Comparison of ENCODE assay signal across 9 cellular contexts in the genomic region with DNA sequence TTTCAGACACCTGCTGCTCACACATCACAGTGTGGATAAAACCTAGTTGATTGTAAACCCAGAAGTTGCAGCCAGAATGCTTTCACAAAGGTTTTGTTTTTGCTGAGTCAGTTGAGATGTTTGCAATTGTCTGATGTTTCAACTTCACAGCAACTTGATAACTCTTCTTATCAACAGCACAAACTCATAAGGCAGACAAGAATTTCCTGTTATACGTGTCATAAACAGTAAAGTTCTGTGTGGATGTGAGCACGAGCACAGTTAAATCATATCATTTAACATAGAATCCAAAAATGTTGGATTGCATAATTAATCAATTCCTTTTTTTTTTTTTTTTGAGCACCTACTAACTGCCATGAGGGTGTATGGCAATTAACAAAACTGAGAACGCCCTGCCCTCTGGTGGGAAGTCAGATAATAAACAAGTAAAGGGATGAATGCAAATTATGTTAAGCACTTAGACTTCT.
DNase-seq lines count a peak whose midpoint lies in the region; ATAC-seq, FAIRE-seq and TF ChIP-seq lines count a peak whose summit lies in the region.
"Had no signal": no experiment of that assay in that cellular context is flagged by ENCODE, and none has a peak within 500 bp of the region (broad histone marks: within the 10 kb centered on the region; RNA-seq: fewer than 3 reads in every experiment).

No MANE protein-coding gene starts in this region.

- H3K4me3 Mint-ChIP-seq in nephron, result no peak overlapping the region

- no peaks in the 10 kb centered on the region for H3F3A ChIP-seq in MM.1S (ENCODE audit: insufficient read depth, low read length)

- H3K27me3 ChIP-seq in MM.1S (replicated peaks; ENCODE audit: insufficient read depth, low read length) (no peaks in the 10 kb centered on the region), K562 (ENCODE audit: control insufficient read depth in 2 of 2, insufficient read depth in 2 of 2, low read length in 2 of 2) (no peaks in the 10 kb centered on the region)
- H3K27me3 ChIP-seq: transverse colon had no signal

- CTCF ChIA-PET in K562 (lab: Yijun Ruan, JAX; ENCODE audit: low intra/inter-chr PET ratio), result interaction anchor here (0.7 to 1.0 kb wide), 2 partner anchors 181 to 1196 kb away, joined by 5 to 9 read pairs; no protein-coding TSS in a partner anchor

- H3K9ac ChIP-seq in MM.1S (ENCODE audit: low read length), result no peak overlapping the region
- H3K9ac ChIP-seq in K562 (ENCODE audit: insufficient read depth in 1 of 2, low read depth in 2 of 2, low read length in 2 of 2), result no peak overlapping the region

- no TSS peak for BruUV-seq in K562 (replicated peaks; lab: Mats Ljungman, UMichigan)

- H3K4me3 ChIP-seq in MM.1S (ENCODE audit: low read length) (no peak overlapping the region), K562 (no peak overlapping the region)
- H3K4me3 ChIP-seq: transverse colon had no signal

- H3K27me3 Mint-ChIP-seq in nephron (ENCODE audit: low read depth), result no peaks in the 10 kb centered on the region

- no peaks in the 10 kb centered on the region for H3K36me3 Mint-ChIP-seq in nephron (ENCODE audit: low read depth)

- H3K36me3 ChIP-seq in MM.1S (replicated peaks; ENCODE audit: insufficient read depth, low read length) (no peaks in the 10 kb centered on the region), K562 (ENCODE audit: control insufficient read depth, insufficient read depth, low read length) (no peaks in the 10 kb centered on the region)
- H3K36me3 ChIP-seq: transverse colon had no signal

- no peak overlapping the region for H3K27ac Mint-ChIP-seq in nephron

- peak; percentile 37 for TF ChIP-seq CTCF in MM.1S (IDR thresholded peaks at IDR 0.05; ENCODE audit: low read length)
- peak in 1 of 3 experiments; percentile 30; a peak in 3 of 6 replicates for TF ChIP-seq CTCF in K562 (IDR thresholded peaks at IDR 0.05 in 2 of 3, conservative IDR thresholded peaks at IDR 0.05 in 1 of 3; ENCODE audit: insufficient read depth in 2 of 3, low read depth in 1 of 3, low read length in 3 of 3)
- peak; percentile 29 to 49 (median 35) for TF ChIP-seq CTCF in nephron (IDR thresholded peaks at IDR 0.05; ENCODE audit: unreplicated experiment in 3 of 3)

- no peaks in the 10 kb centered on the region for H3K9me3 Mint-ChIP-seq in nephron

- no peaks in the 10 kb centered on the region for H3K4me1 ChIP-seq in MM.1S (ENCODE audit: low read length)
- no peaks in the 10 kb centered on the region for H3K4me1 ChIP-seq in K562 (replicated peaks in 1 of 2; ENCODE audit: control insufficient read depth in 2 of 2, insufficient read depth in 2 of 2, low read length in 2 of 2)

- 4% methylated on average over 3 of the region's 3 CpGs for WGBS in K562 (ENCODE audit: insufficient coverage, low coverage, missing lambda C conversion rate)

- H3K9me2 ChIP-seq in MM.1S (replicated peaks; ENCODE audit: insufficient read depth, low read length), result no peaks in the 10 kb centered on the region

- in situ Hi-C loops in K562 (cut with MboI), result no loop called here

- POLR2A ChIA-PET in K562 (lab: Yijun Ruan, JAX), result no interaction called here

- TF ChIP-seq POLR2A in K562 (conservative IDR thresholded peaks at IDR 0.05), result no peak

- H3K4me2 ChIP-seq in MM.1S (ENCODE audit: low read depth, low read length) (no peak overlapping the region), K562 (ENCODE audit: insufficient read depth, low read length) (no peak overlapping the region)

- no peak overlapping the region for H2AFZ ChIP-seq in MM.1S (ENCODE audit: low read length)
- H2AFZ ChIP-seq in K562 (ENCODE audit: low read depth, low read length), result no peak overlapping the region

- no peaks in the 10 kb centered on the region for H3K9me1 ChIP-seq in K562 (ENCODE audit: control insufficient read depth, insufficient read depth, low read length)

- TF ChIP-seq EP300 in K562 (IDR thresholded peaks at IDR 0.05; ENCODE audit: low read length), result no peak

- H3K27ac ChIP-seq in MM.1S (ENCODE audit: low read length), result no peak overlapping the region
- H3K27ac ChIP-seq in K562 (ENCODE audit: extremely low read depth, low read depth, low read length), result no peak overlapping the region
- H3K27ac ChIP-seq: transverse colon had no signal

- H3K4me1 Mint-ChIP-seq in nephron, result peaks cover 11% of the 10 kb centered on the region

- FAIRE-seq in K562 (lab: Jason Lieb, UNC), result no peak
- no peak for FAIRE-seq in frontal cortex (lab: Jason Lieb, UNC)

- no peak for ATAC-seq in K562
- no peak for ATAC-seq in HG03135 (IDR thresholded peaks at IDR 0.05; ENCODE audit: unreplicated experiment)

- TF ChIP-seq RAD21 in K562 (CRISPR knock-in tag; conservative IDR thresholded peaks at IDR 0.05 in 1 of 2, IDR thresholded peaks at IDR 0.05 in 1 of 2), result peak; percentile 32 to 39; a peak in 2 of 4 replicates

- H3K79me2 ChIP-seq in MM.1S (ENCODE audit: low read length) (no peaks in the 10 kb centered on the region), K562 (ENCODE audit: control insufficient read depth, insufficient read depth, low read length) (no peaks in the 10 kb centered on the region)

- no peaks in the 10 kb centered on the region for H4K20me1 ChIP-seq in MM.1S (ENCODE audit: insufficient read depth, low read length)
- H4K20me1 ChIP-seq in K562 (replicated peaks; ENCODE audit: control insufficient read depth, insufficient read depth, low read length), result no peaks in the 10 kb centered on the region

- peak; percentile 22 for DNase-seq in NCI-H1092 treated with DMSO at 0.1 percent for 48 hours (lab: John Stamatoyannopoulos, UW)
- no peak for DNase-seq in NCI-H1092 (lab: John Stamatoyannopoulos, UW)
- peak; percentile 66 for DNase-seq in MM.1S
- DNase-seq in K562 (ENCODE audit: extremely low read depth in 1 of 4, low spot score in 3 of 4), result peak in 1 of 4 experiments; percentile 18
- DNase-seq in GDM1 (lab: John Stamatoyannopoulos, UW), result no peak
- DNase-seq in frontal cortex (ENCODE audit: low spot score in 2 of 2), result no peak
- DNase-seq: transverse colon had no signal

- intact Hi-C loops in K562 (cut with micrococcal nuclease), result loop anchor here (5.0 kb wide), 1 partner anchor 1185 kb away; no protein-coding TSS in a partner anchor

- H3K9me3 ChIP-seq in MM.1S (replicated peaks; ENCODE audit: insufficient read depth, low read length) (no peaks in the 10 kb centered on the region), K562 (replicated peaks; ENCODE audit: control insufficient read depth, insufficient read depth, low read depth, low read length) (no peaks in the 10 kb centered on the region)
- H3K9me3 ChIP-seq: transverse colon had no signal

TF ChIP-seq in K562, 482 proteins besides CTCF, POLR2A, EP300 and RAD21:
- peak; percentile 47; the same call in 1 of the 2 replicates for TF ChIP-seq BACH1 (tag; IDR thresholded peaks at IDR 0.05)
- no peak for TF ChIP-seq MTA2 (IDR thresholded peaks at IDR 0.05; ENCODE audit: low read depth)
- TF ChIP-seq MAFG (tag; conservative IDR thresholded peaks at IDR 0.05), result peak; percentile 34
- peak; percentile 53 for TF ChIP-seq C11orf30 (IDR thresholded peaks at IDR 0.05; ENCODE audit: low read depth)
- no peak for TF ChIP-seq CXXC5 (CRISPR knock-in tag; IDR thresholded peaks at IDR 0.05)
- TF ChIP-seq MAFF (IDR thresholded peaks at IDR 0.05; ENCODE audit: low read length), result peak; percentile 38; the same call in 1 of the 2 replicates
- peak; percentile 59; the same call in 1 of the 2 replicates for TF ChIP-seq ZNF316 (IDR thresholded peaks at IDR 0.05)
- TF ChIP-seq MAFK (IDR thresholded peaks at IDR 0.05; ENCODE audit: low read length), result 0 out of 2 replicates have a peak, but pooled peaks have one; percentile 11
- TF ChIP-seq, protein P1, sequence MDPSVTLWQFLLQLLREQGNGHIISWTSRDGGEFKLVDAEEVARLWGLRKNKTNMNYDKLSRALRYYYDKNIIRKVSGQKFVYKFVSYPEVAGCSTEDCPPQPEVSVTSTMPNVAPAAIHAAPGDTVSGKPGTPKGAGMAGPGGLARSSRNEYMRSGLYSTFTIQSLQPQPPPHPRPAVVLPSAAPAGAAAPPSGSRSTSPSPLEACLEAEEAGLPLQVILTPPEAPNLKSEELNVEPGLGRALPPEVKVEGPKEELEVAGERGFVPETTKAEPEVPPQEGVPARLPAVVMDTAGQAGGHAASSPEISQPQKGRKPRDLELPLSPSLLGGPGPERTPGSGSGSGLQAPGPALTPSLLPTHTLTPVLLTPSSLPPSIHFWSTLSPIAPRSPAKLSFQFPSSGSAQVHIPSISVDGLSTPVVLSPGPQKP (CRISPR knock-in tag; IDR thresholded peaks at IDR 0.05), result no peak
- TF ChIP-seq, protein P2, sequence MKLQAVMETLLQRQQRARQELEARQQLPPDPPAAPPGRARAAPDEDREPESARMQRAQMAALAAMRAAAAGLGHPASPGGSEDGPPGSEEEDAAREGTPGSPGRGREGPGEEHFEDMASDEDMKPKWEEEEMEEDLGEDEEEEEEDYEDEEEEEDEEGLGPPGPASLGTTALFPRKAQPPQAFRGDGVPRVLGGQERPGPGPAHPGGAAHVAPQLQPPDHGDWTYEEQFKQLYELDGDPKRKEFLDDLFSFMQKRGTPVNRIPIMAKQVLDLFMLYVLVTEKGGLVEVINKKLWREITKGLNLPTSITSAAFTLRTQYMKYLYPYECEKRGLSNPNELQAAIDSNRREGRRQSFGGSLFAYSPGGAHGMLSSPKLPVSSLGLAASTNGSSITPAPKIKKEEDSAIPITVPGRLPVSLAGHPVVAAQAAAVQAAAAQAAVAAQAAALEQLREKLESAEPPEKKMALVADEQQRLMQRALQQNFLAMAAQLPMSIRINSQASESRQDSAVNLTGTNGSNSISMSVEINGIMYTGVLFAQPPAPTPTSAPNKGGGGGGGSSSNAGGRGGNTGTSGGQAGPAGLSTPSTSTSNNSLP (IDR thresholded peaks at IDR 0.05; ENCODE audit: borderline replicate concordance, low read depth, low read length), result no peak

Comparison
In these comparisons a context has a peak if more than half of its experiments do, and no peak if none do; other contexts are left out.
1. DNase-seq: peak in NCI-H1092 treated with DMSO at 0.1 percent for 48 hours (single experiment) and MM.1S (single experiment); none in NCI-H1092 (single experiment), GDM1 (single experiment) and frontal cortex (0 of 2).